Comparison of ENCODE assay signal across 8 cellular contexts in the genomic region with DNA sequence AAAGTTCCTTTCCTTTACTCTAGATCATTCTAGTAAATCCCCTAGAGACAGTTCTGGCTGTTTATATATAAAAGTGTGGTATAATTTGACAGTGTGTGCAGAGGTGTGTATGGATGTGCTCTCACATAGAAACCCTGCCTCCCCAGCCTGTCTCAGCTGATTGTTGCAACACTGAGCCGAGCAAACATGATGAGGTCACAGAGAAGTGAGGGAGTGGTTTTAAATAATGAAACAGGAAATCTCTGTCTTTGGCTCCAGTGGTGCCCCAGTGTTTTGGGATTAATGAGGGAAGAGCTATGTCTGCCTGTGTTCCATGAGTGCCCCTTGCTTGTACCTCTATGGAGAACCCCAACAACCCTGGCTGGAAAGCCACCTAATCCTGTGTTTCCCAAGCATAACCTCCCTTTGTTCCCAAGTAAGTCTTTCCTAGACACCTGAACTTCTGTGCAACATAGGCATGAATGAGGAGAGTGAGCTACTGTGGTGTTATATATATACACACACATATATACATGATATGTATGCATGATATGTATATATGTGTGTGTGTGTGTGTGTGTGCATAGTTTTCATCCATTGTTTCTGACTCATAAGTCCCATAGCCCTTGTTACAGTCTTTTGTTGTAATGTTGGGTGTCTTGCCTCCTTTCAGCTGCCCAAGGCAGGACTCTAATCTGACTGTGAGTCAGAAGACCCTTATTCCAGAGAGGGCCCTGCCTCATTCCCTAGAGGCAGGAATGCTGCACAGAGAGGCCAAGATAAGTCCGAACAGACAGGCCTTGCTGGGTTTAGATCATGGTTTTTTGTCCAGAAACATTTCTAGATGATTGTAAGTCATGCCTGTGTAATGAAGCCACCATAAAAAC. TPM values are rescaled to one million over a fixed set of nuclear protein-coding genes. Genes with fewer than 3 reads are reported as not detected.
DNase-seq lines count a peak whose midpoint lies in the region; ATAC-seq, FAIRE-seq and TF ChIP-seq lines count a peak whose summit lies in the region.

No MANE protein-coding gene starts in this region.

- FAIRE-seq in HepG2 (lab: Jason Lieb, UNC), result peak; percentile 74

- TF ChIP-seq RAD21 in HepG2 (CRISPR knock-in tag; IDR thresholded peaks at IDR 0.05), result no peak

- H3K9me3 ChIP-seq in HepG2 (ENCODE audit: low read length) (peaks cover 8% of the 10 kb centered on the region; the same call in 1 of the 2 replicates), transverse colon (no peaks in the 10 kb centered on the region)

- POLR2A ChIA-PET in HepG2 (lab: Yijun Ruan, JAX), result interaction anchor here (0.8 to 1.5 kb wide), 3 partner anchors 16 to 78 kb away, joined by 3 to 4 read pairs (median 4); no protein-coding TSS in a partner anchor

- peaks cover 16% of the 10 kb centered on the region for H3K79me2 ChIP-seq in HepG2 (ENCODE audit: insufficient read depth, low read length)

- DNase-seq in AG08395 (ENCODE audit: low spot score) (peak; percentile 88), NCI-H748 (lab: John Stamatoyannopoulos, UW; ENCODE audit: unreplicated experiment) (peak; percentile 83), brain pericyte (ENCODE audit: low read depth, low spot score) (peak; percentile 36), HepG2 (ENCODE audit: low spot score) (peak; percentile 82), transverse colon (peak; percentile 70), UCSD-AML1 (lab: John Stamatoyannopoulos, UW; ENCODE audit: unreplicated experiment) (no peak)

- peak overlapping the region; percentile 70 for H3K4me2 ChIP-seq in HepG2 (ENCODE audit: low read depth, low read length)

- H3K27ac ChIP-seq in HepG2 (ENCODE audit: extremely low read length, insufficient read depth, low read length), result peak overlapping the region; percentile 62
- H3K27ac ChIP-seq in transverse colon, result peak overlapping the region; percentile 39 to 66 (median 56)

- TF ChIP-seq CTCF in HepG2 (CRISPR knock-in tag; IDR thresholded peaks at IDR 0.05) (no peak), transverse colon (IDR thresholded peaks at IDR 0.05) (no peak)

- in situ Hi-C loops in HepG2 (cut with HindIII; ENCODE audit: extremely low pct_ligation_motif_present, low pct_unique_long_range_greater_than_20kb) (no loop called here), transverse colon (cut with MboI; ENCODE audit: low pct_ligation_motif_present in 1 of 4, low pct_unique_long_range_greater_than_20kb in 1 of 4, low sequenced_read_pairs in 3 of 4) (no loop called here)

- ATAC-seq in GM19043 (IDR thresholded peaks at IDR 0.05; ENCODE audit: low read depth, unreplicated experiment), result peak; percentile 53
- peak; percentile 97 for ATAC-seq in HepG2
- no peak for ATAC-seq in GM18907 (IDR thresholded peaks at IDR 0.05; ENCODE audit: unreplicated experiment)

- H3K27me3 ChIP-seq in HepG2 (ENCODE audit: control insufficient read depth in 1 of 2, insufficient read depth in 2 of 2, low read length in 2 of 2), result no peaks in the 10 kb centered on the region
- no peaks in the 10 kb centered on the region for H3K27me3 ChIP-seq in transverse colon

- WGBS in HepG2 (ENCODE audit: low lambda C conversion rate), result 54% methylated on average over 2 of the region's 2 CpGs
- WGBS in transverse colon (ENCODE audit: low coverage in 1 of 2), 2 donors, result 11 to 43% methylated on average over 1 to 2 of the region's 2 CpGs

- TF ChIP-seq EP300 in HepG2 (IDR thresholded peaks at IDR 0.05; ENCODE audit: low read depth in 2 of 2, low read length in 2 of 2) (no peak; a peak in 1 of 4 replicates), HepG2 (CRISPR knock-in tag; IDR thresholded peaks at IDR 0.05; ENCODE audit: borderline replicate concordance) (no peak), transverse colon (IDR thresholded peaks at IDR 0.05; ENCODE audit: low read depth) (no peak)

- TSS peak; percentile 25 for BruUV-seq in HepG2 (replicated peaks; lab: Mats Ljungman, UMichigan)

- H4K20me1 ChIP-seq in HepG2 (ENCODE audit: insufficient read depth, low read length), result no peaks in the 10 kb centered on the region

- H3K36me3 ChIP-seq in HepG2 (replicated peaks in 1 of 2; ENCODE audit: control insufficient read depth in 1 of 2, insufficient read depth in 2 of 2, low read length in 2 of 2) (no peaks in the 10 kb centered on the region), transverse colon (no peaks in the 10 kb centered on the region)

- H3K4me1 ChIP-seq in HepG2 (ENCODE audit: insufficient read depth, low read length), result peaks cover 19% of the 10 kb centered on the region
- H3K4me1 ChIP-seq in transverse colon, result peaks cover 0 to 23% (median 6%) of the 10 kb centered on the region in 4 donors

- TF ChIP-seq POLR2A in HepG2 (IDR thresholded peaks at IDR 0.05; ENCODE audit: insufficient read depth in 1 of 2, low read depth in 2 of 2, low read length in 2 of 2) (no peak), transverse colon (IDR thresholded peaks at IDR 0.05) (no peak)

- peak overlapping the region; percentile 33 for H3K9ac ChIP-seq in HepG2 (ENCODE audit: insufficient read depth, low read depth, low read length)

- CTCF ChIA-PET in HepG2 (lab: Yijun Ruan, JAX; ENCODE audit: low intra/inter-chr PET ratio, low total read pairs), result no interaction called here

- peak overlapping the region; percentile 71 for H2AFZ ChIP-seq in HepG2 (ENCODE audit: low read length)

- H3K4me3 ChIP-seq in HepG2 (replicated peaks in 1 of 3; ENCODE audit: insufficient read depth in 1 of 3, low read depth in 2 of 3, low read length in 3 of 3), result peak overlapping the region in 1 of 3 experiments; percentile 39; a peak in 1 of 6 replicates
- H3K4me3 ChIP-seq in transverse colon, result no peak overlapping the region

- intact Hi-C loops in HepG2 (cut with micrococcal nuclease; ENCODE audit: unreplicated experiment), result no loop called here
- intact Hi-C loops in transverse colon (cut with DNase I; ENCODE audit: low total_unique reads), result no loop called here

TF ChIP-seq in HepG2, 621 proteins besides CTCF, POLR2A, EP300 and RAD21 (continues in another document):
- no peak for TF ChIP-seq ZNF574 (CRISPR knock-in tag; IDR thresholded peaks at IDR 0.05)
- TF ChIP-seq ZNF225 (CRISPR knock-in tag; IDR thresholded peaks at IDR 0.05), result no peak
- no peak for TF ChIP-seq CREM (IDR thresholded peaks at IDR 0.05)
- TF ChIP-seq CREM (CRISPR knock-in tag; IDR thresholded peaks at IDR 0.05), result no peak
- TF ChIP-seq, protein P1, sequence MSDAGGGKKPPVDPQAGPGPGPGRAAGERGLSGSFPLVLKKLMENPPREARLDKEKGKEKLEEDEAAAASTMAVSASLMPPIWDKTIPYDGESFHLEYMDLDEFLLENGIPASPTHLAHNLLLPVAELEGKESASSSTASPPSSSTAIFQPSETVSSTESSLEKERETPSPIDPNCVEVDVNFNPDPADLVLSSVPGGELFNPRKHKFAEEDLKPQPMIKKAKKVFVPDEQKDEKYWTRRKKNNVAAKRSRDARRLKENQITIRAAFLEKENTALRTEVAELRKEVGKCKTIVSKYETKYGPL (CRISPR knock-in tag; IDR thresholded peaks at IDR 0.05), result no peak
- peak; percentile 41; the same call in 1 of the 2 replicates for TF ChIP-seq RARA (CRISPR knock-in tag; IDR thresholded peaks at IDR 0.05)
- TF ChIP-seq TCF7 (IDR thresholded peaks at IDR 0.05; ENCODE audit: low read depth), result no peak
- TF ChIP-seq ARNT2 (CRISPR knock-in tag; IDR thresholded peaks at IDR 0.05; ENCODE audit: low read depth), result no peak
- TF ChIP-seq ZNF660 (CRISPR knock-in tag; IDR thresholded peaks at IDR 0.05; ENCODE audit: borderline replicate concordance, low read depth), result no peak

RNA-seq across cellular contexts. Expression of gene TRAF3, which starts 18.0 kb away (rescaled TPM):
- total RNA-seq in HepG2 (2016; rRNA removed; fragmentation: Illumina TruSeq; extraction: Trizol) (12.2 and 13.0 TPM in 2 replicates), transverse colon (10 to 100 TPM; 18.7 to 28.9 (median 25.0) TPM)
- total RNA-seq in HepG2 (2016; cell fraction: cytosol; rRNA removed; fragmentation: Illumina TruSeq; extraction: Trizol; ENCODE audit: low read depth), result 45.5 and 46.6 TPM in 2 replicates
- total RNA-seq in HepG2 (2016; cell fraction: insoluble cytoplasmic fraction; rRNA removed; fragmentation: Illumina TruSeq; extraction: Trizol), result 10.7 and 11.9 TPM in 2 replicates
- 36.3 and 37.0 TPM in 2 replicates for total RNA-seq in HepG2 (2016; cell fraction: membrane; rRNA removed; fragmentation: Illumina TruSeq; extraction: Trizol)
- 8.7 and 9.5 TPM in 2 replicates for total RNA-seq in HepG2 (2016; cell fraction: nucleus; rRNA removed; fragmentation: Illumina TruSeq; extraction: Trizol)
- 6.9 and 7.2 TPM in 2 replicates for polyA plus RNA-seq in HepG2 (2011; rRNA removed)
- polyA plus RNA-seq in HepG2 (2011; cell fraction: cytosol; rRNA removed), result 6.0 and 6.8 TPM in 2 replicates
- polyA plus RNA-seq in HepG2 (2011; cell fraction: nucleus; rRNA removed), result 8.0 and 8.4 TPM in 2 replicates
- 5.3 and 5.6 TPM in 2 replicates for polyA plus RNA-seq in HepG2 (2012)
- 11.1 and 11.2 TPM in 2 replicates for polyA plus RNA-seq in HepG2 (2016; cell fraction: cytosol; fragmentation: Illumina TruSeq; extraction: Trizol; ENCODE audit: low read depth)
- polyA plus RNA-seq in HepG2 (2016; cell fraction: insoluble cytoplasmic fraction; fragmentation: Illumina TruSeq; extraction: Trizol; ENCODE audit: low read depth), result 7.7 and 10.1 TPM in 2 replicates
- 15.8 and 17.5 TPM in 2 replicates for polyA plus RNA-seq in HepG2 (2016; cell fraction: membrane; fragmentation: Illumina TruSeq; extraction: Trizol; ENCODE audit: low read depth)
- polyA plus RNA-seq in HepG2 (2016; cell fraction: nucleus; fragmentation: Illumina TruSeq; extraction: Trizol; ENCODE audit: insufficient read depth, low read depth), result 11.6 and 12.0 TPM in 2 replicates
- 21.0 and 40.5 TPM in 2 replicates for polyA minus RNA-seq in HepG2 (2011; rRNA and poly(A)+ RNA removed; ENCODE audit: low replicate concordance)
- 7.8 and 9.1 TPM in 2 replicates for polyA minus RNA-seq in HepG2 (2011; cell fraction: cytosol; rRNA and poly(A)+ RNA removed)
- polyA minus RNA-seq in HepG2 (2011; cell fraction: nucleus; rRNA and poly(A)+ RNA removed), result 6.8 and 11.8 TPM in 2 replicates
